19 cellular contexts compared by ENCODE assay signal in the genomic region with DNA sequence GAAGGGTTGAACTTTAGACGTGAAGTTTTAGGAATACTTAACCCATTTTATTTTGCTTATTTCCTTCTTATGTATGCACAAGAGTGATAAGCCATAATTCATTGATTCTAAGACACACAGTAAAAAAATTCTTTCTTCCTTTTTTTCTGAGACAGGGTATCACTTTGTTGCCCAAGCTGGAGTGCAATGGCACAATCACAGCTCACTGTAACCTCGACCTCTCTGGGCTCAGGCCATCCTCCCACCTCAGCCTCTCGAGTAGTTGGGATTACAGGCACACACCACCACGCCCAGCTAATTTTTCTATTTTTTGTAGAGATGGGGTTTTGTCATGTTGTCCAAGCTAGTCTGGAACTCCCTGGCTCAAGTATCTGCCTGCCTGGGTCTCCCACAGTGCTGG.
"Had no signal": no experiment of that assay in that cellular context is flagged by ENCODE, and none has a peak within 500 bp of the region (broad histone marks: within the 10 kb centered on the region; RNA-seq: fewer than 3 reads in every experiment).

No MANE protein-coding gene starts in this region.

- DNase-seq: activated CD4-positive, alpha-beta memory T cell treated with anti-CD3 and anti-CD28 coated beads for 36 hours; activated naive CD4-positive, alpha-beta T cell treated with Interleukin-2 at 50 U/mL for 16 hours; activated naive CD8-positive, alpha-beta T cell treated with anti-CD3 and anti-CD28 coated beads, Interleukin-2, amount 50 U/mL, for 24 hours; activated T-cell treated with anti-CD3 and anti-CD28 coated beads for 4 hours; anterior cingulate cortex; brain microvascular endothelial cell; central memory CD4-positive, alpha-beta T cell; dorsolateral prefrontal cortex; endodermal cell; foreskin keratinocyte; lower lobe of right lung; stimulated activated CD4-positive, alpha-beta T cell treated with anti-CD3 and anti-CD28 coated beads, Interleukin-4, amount 100 ng/mL, for 24 hours; thyroid gland had no signal

- H3K36me3 ChIP-seq: brain microvascular endothelial cell, lower lobe of right lung, thyroid gland had no signal

- H2AFZ ChIP-seq: parathyroid adenoma had no signal

- H3K27ac Mint-ChIP-seq: endodermal cell; mesothelial cell of epicardium; nephron; stimulated activated memory B cell treated with anti-CD40 and anti-IgM and Interleukin-4, amounts not matched to agents 10 μg/mL and 1 μg/mL and 100 μg/mL, for 72 hours had no signal

- H3K4me3 Mint-ChIP-seq: activated CD4-positive, alpha-beta memory T cell treated with anti-CD3 and anti-CD28 coated beads for 36 hours; endodermal cell; mesothelial cell of epicardium; nephron; stimulated activated memory B cell treated with anti-CD40 and anti-IgM and Interleukin-4, amounts not matched to agents 10 μg/mL and 1 μg/mL and 100 μg/mL, for 72 hours had no signal

- H3K4me1 Mint-ChIP-seq: mesothelial cell of epicardium, nephron had no signal

- H3K79me2 ChIP-seq: parathyroid adenoma had no signal

- H3K27me3 ChIP-seq: brain microvascular endothelial cell, dorsolateral prefrontal cortex, foreskin keratinocyte, thyroid gland had no signal

- H3K9ac ChIP-seq: parathyroid adenoma had no signal

- ATAC-seq: activated naive CD8-positive, alpha-beta T cell treated with anti-CD3 and anti-CD28 coated beads, Interleukin-2, amount 50 U/mL, for 24 hours; activated T-helper 17 cell treated with anti-CD3 and anti-CD28 coated beads, Interleukin-2, amount 50 U/mL, for 72 hours; foreskin keratinocyte; sciatic nerve; stimulated activated memory B cell treated with anti-CD40 and anti-IgM and Interleukin-4, amounts not matched to agents 10 μg/mL and 1 μg/mL and 100 μg/mL, for 72 hours had no signal

- H3K36me3 Mint-ChIP-seq: activated CD4-positive, alpha-beta memory T cell treated with anti-CD3 and anti-CD28 coated beads for 36 hours; mesothelial cell of epicardium; stimulated activated memory B cell treated with anti-CD40 and anti-IgM and Interleukin-4, amounts not matched to agents 10 μg/mL and 1 μg/mL and 100 μg/mL, for 72 hours had no signal

- H3K4me1 ChIP-seq: thyroid gland had no signal

- H3K4me3 ChIP-seq: dorsolateral prefrontal cortex, lower lobe of right lung, thyroid gland had no signal

- H3K9me3 ChIP-seq: lower lobe of right lung, thyroid gland had no signal

- H3K27ac ChIP-seq: brain microvascular endothelial cell, dorsolateral prefrontal cortex, foreskin keratinocyte, lower lobe of right lung, thyroid gland had no signal

- H3K9me3 Mint-ChIP-seq: activated CD4-positive, alpha-beta memory T cell treated with anti-CD3 and anti-CD28 coated beads for 36 hours; activated naive CD8-positive, alpha-beta T cell treated with anti-CD3 and anti-CD28 coated beads, Interleukin-2, amount 50 U/mL, for 24 hours; activated T-helper 17 cell treated with anti-CD3 and anti-CD28 coated beads, Interleukin-2, amount 50 U/mL, for 72 hours; endodermal cell; stimulated activated memory B cell treated with anti-CD40 and anti-IgM and Interleukin-4, amounts not matched to agents 10 μg/mL and 1 μg/mL and 100 μg/mL, for 72 hours had no signal
